In genomic region chr2:85994421-85994777, GRCh38 we compare ENCODE assay signal across 9 cellular contexts.
A peak's percentile ranks its signal among the peaks of the same experiment; 100 is the strongest.
DNase-seq lines count a peak whose midpoint lies in the region; ATAC-seq and TF ChIP-seq lines count a peak whose summit lies in the region.
"Had no signal": no experiment of that assay in that cellular context is flagged by ENCODE, and none has a peak within 500 bp of the region (broad histone marks: within the 10 kb centered on the region; RNA-seq: fewer than 3 reads in every experiment).

No MANE protein-coding gene starts in this region.

- ATAC-seq in GM19035 (IDR thresholded peaks at IDR 0.05; ENCODE audit: unreplicated experiment) (peak; percentile 22), HG02852 (IDR thresholded peaks at IDR 0.05; ENCODE audit: unreplicated experiment) (peak; percentile 14)

- H3F3A ChIP-seq in smooth muscle cell (ENCODE audit: low read depth), result peaks cover 4% of the 10 kb centered on the region

- no peaks in the 10 kb centered on the region for H4K20me1 ChIP-seq in smooth muscle cell (ENCODE audit: low read depth)

- H3K36me3 Mint-ChIP-seq in activated CD4-positive, alpha-beta memory T cell treated with anti-CD3 and anti-CD28 coated beads, Interleukin-2, amount 10 ng/mL, durations not matched to agents 7 days and 5 days (ENCODE audit: low read depth), result peaks cover 17% of the 10 kb centered on the region
- H3K36me3 Mint-ChIP-seq: brain had no signal

- peak overlapping the region; percentile 97 for H3K27ac Mint-ChIP-seq in activated CD4-positive, alpha-beta memory T cell treated with anti-CD3 and anti-CD28 coated beads, Interleukin-2, amount 10 ng/mL, durations not matched to agents 7 days and 5 days

- H3K36me3 ChIP-seq in smooth muscle cell (ENCODE audit: low read depth), result no peaks in the 10 kb centered on the region
- no peaks in the 10 kb centered on the region for H3K36me3 ChIP-seq in SJCRH30
- H3K36me3 ChIP-seq: tibial artery had no signal

- WGBS in smooth muscle cell (ENCODE audit: low lambda C conversion rate), result 88% methylated on average over 3 of the region's 3 CpGs

- H3K9me3 ChIP-seq in smooth muscle cell (replicated peaks; ENCODE audit: low read depth) (no peaks in the 10 kb centered on the region), SJCRH30 (replicated peaks) (no peaks in the 10 kb centered on the region)
- H3K9me3 ChIP-seq: tibial artery had no signal

- H3K9ac ChIP-seq in smooth muscle cell (ENCODE audit: low read depth), result no peak overlapping the region

- no peak overlapping the region for H3K4me3 Mint-ChIP-seq in activated CD4-positive, alpha-beta memory T cell treated with anti-CD3 and anti-CD28 coated beads, Interleukin-2, amount 10 ng/mL, durations not matched to agents 7 days and 5 days
- H3K4me3 Mint-ChIP-seq: brain had no signal

- POLR2A ChIA-PET in activated CD4-positive, alpha-beta memory T cell treated with anti-CD3 and anti-CD28 coated beads, Interleukin-2, amount 10 ng/mL, durations not matched to agents 7 days and 5 days (lab: Charles Lee), result interaction anchor here (0.7 to 9.8 kb wide), 13 partner anchors 15 to 167 kb away, joined by 4 to 110 read pairs (median 5); no protein-coding TSS in a partner anchor

- no peaks in the 10 kb centered on the region for H3K27me3 Mint-ChIP-seq in activated CD4-positive, alpha-beta memory T cell treated with anti-CD3 and anti-CD28 coated beads, Interleukin-2, amount 10 ng/mL, durations not matched to agents 7 days and 5 days
- H3K27me3 Mint-ChIP-seq: brain had no signal

- H3K4me1 ChIP-seq in smooth muscle cell (ENCODE audit: low read depth), result peaks cover 11% of the 10 kb centered on the region
- peaks cover 84% of the 10 kb centered on the region for H3K4me1 ChIP-seq in SJCRH30

- H3K4me1 Mint-ChIP-seq in activated CD4-positive, alpha-beta memory T cell treated with anti-CD3 and anti-CD28 coated beads, Interleukin-2, amount 10 ng/mL, durations not matched to agents 7 days and 5 days, result peaks cover 71% of the 10 kb centered on the region

- CTCF ChIA-PET in activated CD4-positive, alpha-beta memory T cell treated with anti-CD3 and anti-CD28 coated beads, Interleukin-2, amount 10 ng/mL, durations not matched to agents 7 days and 5 days (lab: Charles Lee), result interaction anchor here (0.6 to 4.6 kb wide), 13 partner anchors 9 to 167 kb away, joined by 3 to 28 read pairs (median 5); partner anchors contain the start of gene ST3GAL5

- H3K27me3 ChIP-seq in smooth muscle cell (ENCODE audit: low read depth), result no peaks in the 10 kb centered on the region
- no peaks in the 10 kb centered on the region for H3K27me3 ChIP-seq in SJCRH30
- H3K27me3 ChIP-seq: tibial artery had no signal

- peaks cover 2% of the 10 kb centered on the region for H3K9me3 Mint-ChIP-seq in activated CD4-positive, alpha-beta memory T cell treated with anti-CD3 and anti-CD28 coated beads, Interleukin-2, amount 10 ng/mL, durations not matched to agents 7 days and 5 days
- H3K9me3 Mint-ChIP-seq: brain had no signal

- no peaks in the 10 kb centered on the region for H3K79me2 ChIP-seq in smooth muscle cell (ENCODE audit: low read depth)

- H3K4me2 ChIP-seq in smooth muscle cell, result no peak overlapping the region

- DNase-seq in activated CD4-positive, alpha-beta memory T cell treated with anti-CD3 and anti-CD28 coated beads, Interleukin-2, amount 10 ng/mL, durations not matched to agents 7 days and 5 days, result peak; percentile 28
- DNase-seq in smooth muscle cell (lab: John Stamatoyannopoulos, UW; ENCODE audit: unreplicated experiment), result no peak
- no peak for DNase-seq in SJCRH30
- DNase-seq in activated gamma-delta T cell treated with Interleukin-2 at 50 U/mL for 16 hours, result no peak
- no peak for DNase-seq in foreskin fibroblast

- H3K27ac ChIP-seq in smooth muscle cell (ENCODE audit: low read depth), result peak overlapping the region; percentile 23
- no peak overlapping the region for H3K27ac ChIP-seq in SJCRH30
- H3K27ac ChIP-seq: tibial artery had no signal

- no peak overlapping the region for H3K4me3 ChIP-seq in smooth muscle cell
- no peak overlapping the region for H3K4me3 ChIP-seq in SJCRH30
- no peak overlapping the region for H3K4me3 ChIP-seq in foreskin fibroblast (ENCODE audit: low read depth in 1 of 2, low read length in 2 of 2)
- H3K4me3 ChIP-seq: tibial artery had no signal

- no peak for TF ChIP-seq CTCF in smooth muscle cell (IDR thresholded peaks at IDR 0.05; ENCODE audit: borderline replicate concordance, insufficient read depth, poor library complexity, severe bottlenecking)
- TF ChIP-seq CTCF in foreskin fibroblast (IDR thresholded peaks at IDR 0.05; ENCODE audit: low read depth, low read length), result no peak

- H2AFZ ChIP-seq in smooth muscle cell (ENCODE audit: low read depth), result no peak overlapping the region
